Comparison of ENCODE assay signal across 1 cellular context in the genomic region with DNA sequence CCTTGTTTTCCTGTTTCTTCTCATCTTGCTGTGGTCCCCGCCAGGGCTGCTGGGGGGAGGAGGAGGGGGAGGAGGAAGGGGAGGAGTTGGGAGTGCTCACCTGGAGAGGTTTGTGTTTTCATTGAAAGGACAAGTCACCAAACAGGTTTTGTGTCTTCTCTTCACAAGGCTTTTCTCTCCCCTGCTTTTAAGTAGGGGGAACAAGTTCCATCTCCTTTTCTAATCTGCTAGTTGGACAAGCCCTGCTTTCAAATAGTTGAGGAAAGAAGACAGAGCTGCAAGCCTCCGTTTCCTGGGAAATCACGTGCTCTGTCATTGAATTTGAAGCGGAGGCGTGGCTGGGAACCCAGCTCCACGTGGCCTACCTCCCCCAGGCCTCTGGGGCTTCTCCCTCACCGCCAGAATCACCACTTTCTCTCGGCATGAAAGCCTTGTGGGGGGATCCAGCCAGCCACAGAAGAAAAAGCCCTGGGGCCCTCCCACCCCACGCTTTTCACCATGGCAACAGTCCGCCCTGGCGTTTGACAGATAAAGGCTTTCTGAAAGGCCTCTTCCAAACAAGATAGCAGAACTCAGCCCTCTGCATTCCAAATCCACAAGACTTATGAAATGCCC.
A peak's percentile ranks its signal among the peaks of the same experiment; 100 is the strongest.
TF ChIP-seq lines count a peak whose summit lies in the region.

No MANE protein-coding gene starts in this region.

TF ChIP-seq in HepG2, 621 proteins besides CTCF, POLR2A, EP300 and RAD21 (continued from another document and continues in another):
- TF ChIP-seq, protein P1, sequence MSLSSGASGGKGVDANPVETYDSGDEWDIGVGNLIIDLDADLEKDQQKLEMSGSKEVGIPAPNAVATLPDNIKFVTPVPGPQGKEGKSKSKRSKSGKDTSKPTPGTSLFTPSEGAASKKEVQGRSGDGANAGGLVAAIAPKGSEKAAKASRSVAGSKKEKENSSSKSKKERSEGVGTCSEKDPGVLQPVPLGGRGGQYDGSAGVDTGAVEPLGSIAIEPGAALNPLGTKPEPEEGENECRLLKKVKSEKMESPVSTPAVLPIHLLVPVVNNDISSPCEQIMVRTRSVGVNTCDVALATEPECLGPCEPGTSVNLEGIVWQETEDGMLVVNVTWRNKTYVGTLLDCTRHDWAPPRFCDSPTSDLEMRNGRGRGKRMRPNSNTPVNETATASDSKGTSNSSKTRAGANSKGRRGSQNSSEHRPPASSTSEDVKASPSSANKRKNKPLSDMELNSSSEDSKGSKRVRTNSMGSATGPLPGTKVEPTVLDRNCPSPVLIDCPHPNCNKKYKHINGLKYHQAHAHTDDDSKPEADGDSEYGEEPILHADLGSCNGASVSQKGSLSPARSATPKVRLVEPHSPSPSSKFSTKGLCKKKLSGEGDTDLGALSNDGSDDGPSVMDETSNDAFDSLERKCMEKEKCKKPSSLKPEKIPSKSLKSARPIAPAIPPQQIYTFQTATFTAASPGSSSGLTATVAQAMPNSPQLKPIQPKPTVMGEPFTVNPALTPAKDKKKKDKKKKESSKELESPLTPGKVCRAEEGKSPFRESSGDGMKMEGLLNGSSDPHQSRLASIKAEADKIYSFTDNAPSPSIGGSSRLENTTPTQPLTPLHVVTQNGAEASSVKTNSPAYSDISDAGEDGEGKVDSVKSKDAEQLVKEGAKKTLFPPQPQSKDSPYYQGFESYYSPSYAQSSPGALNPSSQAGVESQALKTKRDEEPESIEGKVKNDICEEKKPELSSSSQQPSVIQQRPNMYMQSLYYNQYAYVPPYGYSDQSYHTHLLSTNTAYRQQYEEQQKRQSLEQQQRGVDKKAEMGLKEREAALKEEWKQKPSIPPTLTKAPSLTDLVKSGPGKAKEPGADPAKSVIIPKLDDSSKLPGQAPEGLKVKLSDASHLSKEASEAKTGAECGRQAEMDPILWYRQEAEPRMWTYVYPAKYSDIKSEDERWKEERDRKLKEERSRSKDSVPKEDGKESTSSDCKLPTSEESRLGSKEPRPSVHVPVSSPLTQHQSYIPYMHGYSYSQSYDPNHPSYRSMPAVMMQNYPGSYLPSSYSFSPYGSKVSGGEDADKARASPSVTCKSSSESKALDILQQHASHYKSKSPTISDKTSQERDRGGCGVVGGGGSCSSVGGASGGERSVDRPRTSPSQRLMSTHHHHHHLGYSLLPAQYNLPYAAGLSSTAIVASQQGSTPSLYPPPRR (CRISPR knock-in tag; IDR thresholded peaks at IDR 0.05; ENCODE audit: borderline replicate concordance) = no peak
- no peak; the same call in 1 of the 2 replicates for TF ChIP-seq ZNF350 (CRISPR knock-in tag; IDR thresholded peaks at IDR 0.05; ENCODE audit: borderline replicate concordance, low read depth)
- peak; percentile 66; the same call in 1 of the 2 replicates for TF ChIP-seq ZFP41 (CRISPR knock-in tag; IDR thresholded peaks at IDR 0.05; ENCODE audit: borderline replicate concordance)
- TF ChIP-seq ZZZ3 (CRISPR knock-in tag; IDR thresholded peaks at IDR 0.05; ENCODE audit: borderline replicate concordance) = no peak
- TF ChIP-seq MXI1 (IDR thresholded peaks at IDR 0.05; ENCODE audit: borderline replicate concordance, low read depth, low read length) = peak; percentile 97; the same call in 2 of the 3 replicates
- TF ChIP-seq SP1 (IDR thresholded peaks at IDR 0.05) = no peak
- 0 out of 2 replicates have a peak, but pooled peaks have one; percentile 28 for TF ChIP-seq SP1 (CRISPR knock-in tag; IDR thresholded peaks at IDR 0.05)
- peak; percentile 30; the same call in 1 of the 2 replicates for TF ChIP-seq RARA (CRISPR knock-in tag; IDR thresholded peaks at IDR 0.05)
- TF ChIP-seq KMT2B (CRISPR knock-in tag; IDR thresholded peaks at IDR 0.05) = no peak; the same call in none of the 2 replicates
- peak; percentile 83; the same call in 1 of the 2 replicates for TF ChIP-seq ZNF232 (CRISPR knock-in tag; IDR thresholded peaks at IDR 0.05; ENCODE audit: borderline replicate concordance)
- 0 out of 2 replicates have a peak, but pooled peaks have one; percentile 48 for TF ChIP-seq NFATC3 (CRISPR knock-in tag; IDR thresholded peaks at IDR 0.05)
- TF ChIP-seq ZMAT3 (CRISPR knock-in tag; conservative IDR thresholded peaks at IDR 0.05) = peak; percentile 58; the same call in 1 of the 2 replicates
- TF ChIP-seq ZNF607 (CRISPR knock-in tag; IDR thresholded peaks at IDR 0.05; ENCODE audit: borderline replicate concordance) = peak; percentile 36; the same call in 1 of the 2 replicates
- TF ChIP-seq MIER3 (CRISPR knock-in tag; IDR thresholded peaks at IDR 0.05; ENCODE audit: borderline replicate concordance) = 0 out of 2 replicates have a peak, but pooled peaks have one; percentile 18
- no peak for TF ChIP-seq ZNF230 (CRISPR knock-in tag; IDR thresholded peaks at IDR 0.05)
- TF ChIP-seq ZNF776 (CRISPR knock-in tag; IDR thresholded peaks at IDR 0.05) = no peak
- TF ChIP-seq ZNF468 (CRISPR knock-in tag; IDR thresholded peaks at IDR 0.05) = no peak
- TF ChIP-seq ZNF337 (CRISPR knock-in tag; IDR thresholded peaks at IDR 0.05; ENCODE audit: borderline replicate concordance, low read depth) = 0 out of 2 replicates have a peak, but pooled peaks have one; percentile 62
- 0 out of 2 replicates have a peak, but pooled peaks have one; percentile 56 for TF ChIP-seq ZNF784 (CRISPR knock-in tag; IDR thresholded peaks at IDR 0.05; ENCODE audit: borderline replicate concordance)
- 0 out of 2 replicates have a peak, but pooled peaks have one; percentile 29 for TF ChIP-seq ZNF703 (CRISPR knock-in tag; IDR thresholded peaks at IDR 0.05; ENCODE audit: borderline replicate concordance)
- TF ChIP-seq, protein P2, sequence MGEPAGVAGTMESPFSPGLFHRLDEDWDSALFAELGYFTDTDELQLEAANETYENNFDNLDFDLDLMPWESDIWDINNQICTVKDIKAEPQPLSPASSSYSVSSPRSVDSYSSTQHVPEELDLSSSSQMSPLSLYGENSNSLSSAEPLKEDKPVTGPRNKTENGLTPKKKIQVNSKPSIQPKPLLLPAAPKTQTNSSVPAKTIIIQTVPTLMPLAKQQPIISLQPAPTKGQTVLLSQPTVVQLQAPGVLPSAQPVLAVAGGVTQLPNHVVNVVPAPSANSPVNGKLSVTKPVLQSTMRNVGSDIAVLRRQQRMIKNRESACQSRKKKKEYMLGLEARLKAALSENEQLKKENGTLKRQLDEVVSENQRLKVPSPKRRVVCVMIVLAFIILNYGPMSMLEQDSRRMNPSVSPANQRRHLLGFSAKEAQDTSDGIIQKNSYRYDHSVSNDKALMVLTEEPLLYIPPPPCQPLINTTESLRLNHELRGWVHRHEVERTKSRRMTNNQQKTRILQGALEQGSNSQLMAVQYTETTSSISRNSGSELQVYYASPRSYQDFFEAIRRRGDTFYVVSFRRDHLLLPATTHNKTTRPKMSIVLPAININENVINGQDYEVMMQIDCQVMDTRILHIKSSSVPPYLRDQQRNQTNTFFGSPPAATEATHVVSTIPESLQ (CRISPR knock-in tag; conservative IDR thresholded peaks at IDR 0.05) = 0 out of 2 replicates have a peak, but pooled peaks have one; percentile 51
- TF ChIP-seq ZNF790 (CRISPR knock-in tag; IDR thresholded peaks at IDR 0.05; ENCODE audit: borderline replicate concordance) = no peak
- no peak for TF ChIP-seq ZFP82 (CRISPR knock-in tag; IDR thresholded peaks at IDR 0.05; ENCODE audit: borderline replicate concordance)
- TF ChIP-seq MYNN (CRISPR knock-in tag; IDR thresholded peaks at IDR 0.05; ENCODE audit: low read depth) = no peak
- TF ChIP-seq MTA1 (CRISPR knock-in tag; IDR thresholded peaks at IDR 0.05; ENCODE audit: borderline replicate concordance) = no peak
- 0 out of 2 replicates have a peak, but pooled peaks have one; percentile 22 for TF ChIP-seq ZNF124 (CRISPR knock-in tag; IDR thresholded peaks at IDR 0.05)
- TF ChIP-seq ELF3 (CRISPR knock-in tag; IDR thresholded peaks at IDR 0.05) = peak; percentile 69; the same call in 1 of the 2 replicates
- 0 out of 2 replicates have a peak, but pooled peaks have one; percentile 21 for TF ChIP-seq ZBTB33 (CRISPR knock-in tag; IDR thresholded peaks at IDR 0.05)
- 0 out of 2 replicates have a peak, but pooled peaks have one; percentile 35 for TF ChIP-seq HOXA5 (CRISPR knock-in tag; IDR thresholded peaks at IDR 0.05)
- no peak for TF ChIP-seq ZNF841 (CRISPR knock-in tag; IDR thresholded peaks at IDR 0.05; ENCODE audit: borderline replicate concordance)
- TF ChIP-seq SSRP1 (CRISPR knock-in tag; IDR thresholded peaks at IDR 0.05) = no peak
- no peak for TF ChIP-seq ZNF572 (CRISPR knock-in tag; IDR thresholded peaks at IDR 0.05)
- TF ChIP-seq, protein P3, sequence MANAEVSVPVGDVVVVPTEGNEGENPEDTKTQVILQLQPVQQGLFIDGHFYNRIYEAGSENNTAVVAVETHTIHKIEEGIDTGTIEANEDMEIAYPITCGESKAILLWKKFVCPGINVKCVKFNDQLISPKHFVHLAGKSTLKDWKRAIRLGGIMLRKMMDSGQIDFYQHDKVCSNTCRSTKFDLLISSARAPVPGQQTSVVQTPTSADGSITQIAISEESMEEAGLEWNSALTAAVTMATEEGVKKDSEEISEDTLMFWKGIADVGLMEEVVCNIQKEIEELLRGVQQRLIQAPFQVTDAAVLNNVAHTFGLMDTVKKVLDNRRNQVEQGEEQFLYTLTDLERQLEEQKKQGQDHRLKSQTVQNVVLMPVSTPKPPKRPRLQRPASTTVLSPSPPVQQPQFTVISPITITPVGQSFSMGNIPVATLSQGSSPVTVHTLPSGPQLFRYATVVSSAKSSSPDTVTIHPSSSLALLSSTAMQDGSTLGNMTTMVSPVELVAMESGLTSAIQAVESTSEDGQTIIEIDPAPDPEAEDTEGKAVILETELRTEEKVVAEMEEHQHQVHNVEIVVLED (CRISPR knock-in tag; IDR thresholded peaks at IDR 0.05; ENCODE audit: borderline replicate concordance) = peak; percentile 47; the same call in 1 of the 2 replicates
- TF ChIP-seq ZNF543 (CRISPR knock-in tag; IDR thresholded peaks at IDR 0.05) = peak; percentile 7; the same call in 1 of the 2 replicates
- peak; percentile 84 for TF ChIP-seq SP5 (CRISPR knock-in tag; IDR thresholded peaks at IDR 0.05; ENCODE audit: borderline replicate concordance, low read depth)
- no peak for TF ChIP-seq ZBTB7B (CRISPR knock-in tag; IDR thresholded peaks at IDR 0.05)
- peak; percentile 75; the same call in 1 of the 2 replicates for TF ChIP-seq ZNF580 (CRISPR knock-in tag; IDR thresholded peaks at IDR 0.05; ENCODE audit: borderline replicate concordance, low read depth)
- peak; percentile 99 for TF ChIP-seq MNT (IDR thresholded peaks at IDR 0.05)
- TF ChIP-seq HDAC1 (CRISPR knock-in tag; IDR thresholded peaks at IDR 0.05) = peak; percentile 54; the same call in 1 of the 2 replicates
- TF ChIP-seq RBM39 (IDR thresholded peaks at IDR 0.05; ENCODE audit: low read depth, low read length, poor library complexity, severe bottlenecking) = no peak
- peak; percentile 51; the same call in 1 of the 2 replicates for TF ChIP-seq ZNF451 (CRISPR knock-in tag; IDR thresholded peaks at IDR 0.05)
- no peak for TF ChIP-seq CEBPG (CRISPR knock-in tag; IDR thresholded peaks at IDR 0.05)
- TF ChIP-seq, protein P4, sequence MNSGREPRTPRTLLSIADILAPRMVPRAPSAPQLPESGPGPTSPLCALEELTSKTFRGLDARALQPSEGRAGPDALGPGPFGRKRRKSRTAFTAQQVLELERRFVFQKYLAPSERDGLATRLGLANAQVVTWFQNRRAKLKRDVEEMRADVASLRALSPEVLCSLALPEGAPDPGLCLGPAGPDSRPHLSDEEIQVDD (CRISPR knock-in tag; IDR thresholded peaks at IDR 0.05; ENCODE audit: borderline replicate concordance) = peak; percentile 39; the same call in 1 of the 2 replicates
- 0 out of 2 replicates have a peak, but pooled peaks have one; percentile 27 for TF ChIP-seq ETV5 (CRISPR knock-in tag; IDR thresholded peaks at IDR 0.05; ENCODE audit: borderline replicate concordance)
- TF ChIP-seq LCORL (IDR thresholded peaks at IDR 0.05) = no peak
- TF ChIP-seq LCORL (CRISPR knock-in tag; IDR thresholded peaks at IDR 0.05) = 0 out of 2 replicates have a peak, but pooled peaks have one; percentile 32
- TF ChIP-seq HNRNPLL (IDR thresholded peaks at IDR 0.05; ENCODE audit: low read depth, low read length, poor library complexity, severe bottlenecking) = no peak
- TF ChIP-seq RFX1 (IDR thresholded peaks at IDR 0.05) = peak; percentile 63; the same call in 1 of the 2 replicates
